Comparison of ENCODE assay signal across 14 cellular contexts in genomic region chr2:64697286-64698023, GRCh38.
DNase-seq lines count a peak whose midpoint lies in the region; ATAC-seq lines count a peak whose summit lies in the region.
"Had no signal": no experiment of that assay in that cellular context is flagged by ENCODE, and none has a peak within 500 bp of the region (broad histone marks: within the 10 kb centered on the region; RNA-seq: fewer than 3 reads in every experiment).

No MANE protein-coding gene starts in this region.

- H3K36me3 Mint-ChIP-seq in activated T-cell treated with anti-CD3 and anti-CD28 coated beads, Interleukin-2, amount 50 U/mL, for 24 hours (ENCODE audit: low read depth) = no peaks in the 10 kb centered on the region
- H3K36me3 Mint-ChIP-seq in stimulated activated effector memory CD8-positive, alpha-beta T cell treated with anti-CD3 and anti-CD28 coated beads, Interleukin-12 subunit alpha, Interleukin-12 subunit beta, amount 100 ng/mL, for 72 hours = peaks cover 20% of the 10 kb centered on the region
- H3K36me3 Mint-ChIP-seq: naive B cell had no signal

- peak overlapping the region; percentile 97 for H3K27ac Mint-ChIP-seq in activated T-cell treated with anti-CD3 and anti-CD28 coated beads, Interleukin-2, amount 50 U/mL, for 24 hours
- H3K27ac Mint-ChIP-seq in stimulated activated effector memory CD8-positive, alpha-beta T cell treated with anti-CD3 and anti-CD28 coated beads, Interleukin-12 subunit alpha, Interleukin-12 subunit beta, amount 100 ng/mL, for 72 hours = no peak overlapping the region
- H3K27ac Mint-ChIP-seq: brain, T-cell had no signal

- DNase-seq in activated T-cell treated with anti-CD3 and anti-CD28 coated beads, Interleukin-2, amount 50 U/mL, for 24 hours = no peak
- DNase-seq in activated T-cell treated with anti-CD3 and anti-CD28 coated beads for 4 hours (no peak), NCI-H226 (peak; percentile 36), cerebellar cortex (ENCODE audit: low spot score) (peak; percentile 46), NAMALWA (ENCODE audit: low spot score) (no peak), NCI-H1105 treated with DMSO at 0.1 percent for 48 hours (lab: John Stamatoyannopoulos, UW) (no peak)
- DNase-seq in stimulated activated effector memory CD8-positive, alpha-beta T cell treated with anti-CD3 and anti-CD28 coated beads, Interleukin-12 subunit alpha, Interleukin-12 subunit beta, amount 100 ng/mL, for 72 hours (ENCODE audit: low spot score in 2 of 2) = no peak
- DNase-seq: Karpas-422, left ventricle myocardium superior, naive B cell, NCI-H2081 treated with DMSO at 0.1 percent for 48 hours, T-cell had no signal

- peaks cover 60% of the 10 kb centered on the region for H3K4me1 Mint-ChIP-seq in activated T-cell treated with anti-CD3 and anti-CD28 coated beads, Interleukin-2, amount 50 U/mL, for 24 hours (ENCODE audit: low read depth)
- H3K4me1 Mint-ChIP-seq in stimulated activated effector memory CD8-positive, alpha-beta T cell treated with anti-CD3 and anti-CD28 coated beads, Interleukin-12 subunit alpha, Interleukin-12 subunit beta, amount 100 ng/mL, for 72 hours = peaks cover 48% of the 10 kb centered on the region

- H3K27me3 Mint-ChIP-seq in activated T-cell treated with anti-CD3 and anti-CD28 coated beads, Interleukin-2, amount 50 U/mL, for 24 hours = no peaks in the 10 kb centered on the region
- H3K27me3 Mint-ChIP-seq: naive B cell, T-cell had no signal

- no peak for ATAC-seq in stimulated activated effector memory CD8-positive, alpha-beta T cell treated with anti-CD3 and anti-CD28 coated beads, Interleukin-12 subunit alpha, Interleukin-12 subunit beta, amount 100 ng/mL, for 72 hours
- ATAC-seq in GM18870 (IDR thresholded peaks at IDR 0.05; ENCODE audit: unreplicated experiment) = no peak
- ATAC-seq: left ventricle myocardium superior, T-cell had no signal

- H3K4me3 Mint-ChIP-seq in activated T-cell treated with anti-CD3 and anti-CD28 coated beads, Interleukin-2, amount 50 U/mL, for 24 hours = no peak overlapping the region
- H3K4me3 Mint-ChIP-seq in stimulated activated effector memory CD8-positive, alpha-beta T cell treated with anti-CD3 and anti-CD28 coated beads, Interleukin-12 subunit alpha, Interleukin-12 subunit beta, amount 100 ng/mL, for 72 hours = peak overlapping the region; percentile 57
- H3K4me3 Mint-ChIP-seq: brain, naive B cell, T-cell had no signal

- peaks cover 6% of the 10 kb centered on the region for H3K9me3 Mint-ChIP-seq in activated T-cell treated with anti-CD3 and anti-CD28 coated beads, Interleukin-2, amount 50 U/mL, for 24 hours
- H3K9me3 Mint-ChIP-seq in stimulated activated effector memory CD8-positive, alpha-beta T cell treated with anti-CD3 and anti-CD28 coated beads, Interleukin-12 subunit alpha, Interleukin-12 subunit beta, amount 100 ng/mL, for 72 hours = no peaks in the 10 kb centered on the region
- H3K9me3 Mint-ChIP-seq: naive B cell, T-cell had no signal

Comparison
In these comparisons a context has a peak if more than half of its experiments do, and no peak if none do; other contexts are left out.
1. DNase-seq: peak in NCI-H226 (single experiment) and cerebellar cortex (single experiment); none in activated T-cell treated with anti-CD3 and anti-CD28 coated beads, Interleukin-2, amount 50 U/mL, for 24 hours (single experiment), activated T-cell treated with anti-CD3 and anti-CD28 coated beads for 4 hours (single experiment), stimulated activated effector memory CD8-positive, alpha-beta T cell treated with anti-CD3 and anti-CD28 coated beads, Interleukin-12 subunit alpha, Interleukin-12 subunit beta, amount 100 ng/mL, for 72 hours (0 of 2), NAMALWA (single experiment) and NCI-H1105 treated with DMSO at 0.1 percent for 48 hours (single experiment).